9 cellular contexts compared by ENCODE assay signal in the genomic region with DNA sequence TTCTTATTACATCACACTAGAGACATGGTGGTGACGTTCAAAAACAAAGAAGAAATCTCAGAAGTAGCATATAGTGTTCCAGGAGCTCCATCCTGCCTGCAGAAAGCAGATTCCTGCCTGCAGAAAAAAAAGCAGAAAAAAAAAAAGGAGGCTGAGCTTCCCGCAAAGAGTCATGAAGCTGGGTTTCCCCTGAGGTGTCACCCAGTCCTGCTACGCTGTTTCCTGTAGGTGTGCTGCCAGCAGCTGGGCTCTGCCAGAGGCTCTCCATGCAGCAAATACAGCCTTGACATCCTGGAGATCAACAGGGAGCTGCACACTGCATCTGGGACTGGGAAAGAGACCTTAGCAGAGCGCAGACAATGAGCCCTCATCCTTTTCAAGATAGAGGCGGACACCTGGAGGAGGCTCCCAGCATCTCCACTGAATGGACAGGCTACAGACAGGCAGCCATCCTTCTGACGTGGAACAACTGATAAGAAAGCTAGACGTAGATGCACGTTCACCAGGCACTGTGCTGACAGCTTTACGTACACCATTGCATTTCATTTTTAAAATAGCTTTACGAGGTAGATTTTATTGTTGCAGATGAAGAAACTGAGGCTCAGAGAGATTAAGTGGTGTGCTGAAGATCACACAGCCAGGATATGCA.
DNase-seq lines count a peak whose midpoint lies in the region; ATAC-seq and TF ChIP-seq lines count a peak whose summit lies in the region.
"Had no signal": no experiment of that assay in that cellular context is flagged by ENCODE, and none has a peak within 500 bp of the region (broad histone marks: within the 10 kb centered on the region; RNA-seq: fewer than 3 reads in every experiment).

No MANE protein-coding gene starts in this region.

- no peaks in the 10 kb centered on the region for H3K27me3 ChIP-seq in foreskin keratinocyte
- no peaks in the 10 kb centered on the region for H3K27me3 ChIP-seq in dorsolateral prefrontal cortex

- H3K27ac ChIP-seq in foreskin keratinocyte (no peak overlapping the region), dorsolateral prefrontal cortex (no peak overlapping the region)

- ATAC-seq in foreskin keratinocyte (peak; percentile 82), HG02884 (IDR thresholded peaks at IDR 0.05; ENCODE audit: unreplicated experiment) (no peak), omental fat pad (ENCODE audit: low FRiP score) (no peak)

- H3K4me3 ChIP-seq in dorsolateral prefrontal cortex: no peak overlapping the region

- TF ChIP-seq CTCF in foreskin keratinocyte (conservative IDR thresholded peaks at IDR 0.05) (peak; percentile 10), omental fat pad (IDR thresholded peaks at IDR 0.05) (no peak), dorsolateral prefrontal cortex (IDR thresholded peaks at IDR 0.05 in 54 of 56, conservative IDR thresholded peaks at IDR 0.05 in 2 of 56; ENCODE audit: low read depth in 1 of 56, partially characterized antibody in 56 of 56) (no peak)

- intact Hi-C loops in dorsolateral prefrontal cortex (cut with DNase I): no loop called here

- H3K4me1 ChIP-seq in foreskin keratinocyte: peaks cover 7% of the 10 kb centered on the region

- DNase-seq in T follicular helper cell (ENCODE audit: low read depth) (peak; percentile 30), foreskin keratinocyte (peak; percentile 37 to 62), cerebellar cortex (ENCODE audit: low spot score) (no peak), omental fat pad (ENCODE audit: low spot score) (no peak), dorsolateral prefrontal cortex (no peak)
- DNase-seq in activated T-cell treated with anti-CD3 and anti-CD28 coated beads, Interleukin-2, amount 50 U/mL, for 1 hour: peak; percentile 47
- DNase-seq in stimulated activated CD4-positive, alpha-beta T cell treated with anti-CD3 and anti-CD28 coated beads, Interleukin-4, amount 100 ng/mL, for 1 hour: peak; percentile 53
- DNase-seq: NK-92 treated with Interleukin-12 subunit alpha and Interleukin-12 subunit beta, amount 100 ng/mL, for 24 hours had no signal

Comparison
In these comparisons a context has a peak if more than half of its experiments do, and no peak if none do; other contexts are left out.
1. DNase-seq: peak in T follicular helper cell (single experiment), activated T-cell treated with anti-CD3 and anti-CD28 coated beads, Interleukin-2, amount 50 U/mL, for 1 hour (single experiment), foreskin keratinocyte (2 of 2) and stimulated activated CD4-positive, alpha-beta T cell treated with anti-CD3 and anti-CD28 coated beads, Interleukin-4, amount 100 ng/mL, for 1 hour (single experiment); none in cerebellar cortex (single experiment), omental fat pad (single experiment) and dorsolateral prefrontal cortex (0 of 10).